22 cellular contexts compared by ENCODE assay signal in the genomic region with DNA sequence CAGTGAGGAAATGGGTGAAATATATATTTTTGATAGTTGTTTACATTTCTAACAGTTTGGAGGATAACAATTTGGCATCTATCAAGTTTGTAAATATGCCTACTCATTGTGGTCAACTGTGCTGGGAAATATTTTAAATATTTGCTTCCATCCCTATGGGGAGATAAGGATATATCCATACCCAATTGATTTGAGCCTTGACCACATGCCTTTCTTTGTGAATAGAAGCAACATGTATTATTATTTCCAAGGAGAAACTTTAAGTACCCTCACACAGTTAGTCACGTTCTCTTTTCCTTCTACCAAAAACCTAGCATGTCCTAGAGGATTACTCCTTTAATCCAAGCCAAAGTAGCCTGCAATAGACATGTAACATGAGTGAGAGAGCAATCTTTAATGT.
DNase-seq lines count a peak whose midpoint lies in the region; ATAC-seq, FAIRE-seq and TF ChIP-seq lines count a peak whose summit lies in the region.
"Had no signal": no experiment of that assay in that cellular context is flagged by ENCODE, and none has a peak within 500 bp of the region (broad histone marks: within the 10 kb centered on the region; RNA-seq: fewer than 3 reads in every experiment).

No MANE protein-coding gene starts in this region.

- H3K27ac Mint-ChIP-seq in activated CD4-positive, alpha-beta T cell treated with anti-CD3 and anti-CD28 coated beads for 36 hours: no peak overlapping the region
- H3K27ac Mint-ChIP-seq: endodermal cell had no signal

- no CpG with 5 or more reads among the region's 1 CpG for WGBS in K562 (ENCODE audit: insufficient coverage, low coverage, missing lambda C conversion rate)

- peak; percentile 54 for DNase-seq in NCI-H226
- DNase-seq in K562 (ENCODE audit: extremely low read depth in 1 of 4, low spot score in 3 of 4): no peak
- peak; percentile 89 for DNase-seq in foreskin melanocyte
- DNase-seq in NCI-H510A treated with DMSO at 0.1 percent for 48 hours (lab: John Stamatoyannopoulos, UW): no peak
- no peak for DNase-seq in activated CD4-positive, alpha-beta T cell treated with anti-CD3 and anti-CD28 coated beads for 36 hours
- DNase-seq: ACHN; activated CD4-positive, alpha-beta T cell treated with anti-CD3 and anti-CD28 coated beads, Interleukin-2, amount 50 U/mL, for 48 hours; activated naive CD4-positive, alpha-beta T cell; anterior cingulate cortex; endodermal cell; gastrocnemius medialis; KG1; NCI-H1048; NCI-H2029 treated with DMSO at 0.1 percent for 48 hours; NCI-H510A; Right ventricle myocardium superior; spleen; T-helper 2 cell had no signal

- no peaks in the 10 kb centered on the region for H4K20me1 ChIP-seq in K562 (replicated peaks; ENCODE audit: control insufficient read depth, insufficient read depth, low read length)

- no peaks in the 10 kb centered on the region for H3K79me2 ChIP-seq in ACC112 (ENCODE audit: control insufficient read depth, insufficient read depth, low read length, unreplicated experiment)
- H3K79me2 ChIP-seq in K562 (ENCODE audit: control insufficient read depth, insufficient read depth, low read length): no peaks in the 10 kb centered on the region

- H3K36me3 Mint-ChIP-seq in activated CD4-positive, alpha-beta T cell treated with anti-CD3 and anti-CD28 coated beads for 36 hours (ENCODE audit: low read depth): no peaks in the 10 kb centered on the region

- H2AFZ ChIP-seq in ACC112 (ENCODE audit: low read length, unreplicated experiment) (peak overlapping the region; percentile 95), K562 (ENCODE audit: low read depth, low read length) (peak overlapping the region; percentile 65)

- ATAC-seq in K562 (peak; percentile 41; the same call in 2 of the 3 replicates), HG02678 (IDR thresholded peaks at IDR 0.05; ENCODE audit: unreplicated experiment) (no peak), GM21360 (IDR thresholded peaks at IDR 0.05; ENCODE audit: unreplicated experiment) (no peak)
- no peak for ATAC-seq in activated CD4-positive, alpha-beta T cell treated with anti-CD3 and anti-CD28 coated beads for 36 hours
- ATAC-seq: gastrocnemius medialis had no signal

- no peak for TF ChIP-seq CTCF in K562 (IDR thresholded peaks at IDR 0.05 in 2 of 3, conservative IDR thresholded peaks at IDR 0.05 in 1 of 3; ENCODE audit: insufficient read depth in 2 of 3, low read depth in 1 of 3, low read length in 3 of 3)

- H3K27me3 ChIP-seq in ACC112 (ENCODE audit: insufficient read depth, low read length): no peaks in the 10 kb centered on the region
- no peaks in the 10 kb centered on the region for H3K27me3 ChIP-seq in K562 (ENCODE audit: control insufficient read depth in 2 of 2, insufficient read depth in 2 of 2, low read length in 2 of 2)
- H3K27me3 ChIP-seq: gastrocnemius medialis, spleen had no signal

- no peaks in the 10 kb centered on the region; the same call in 1 of the 2 replicates for H3K9me3 ChIP-seq in K562 (replicated peaks; ENCODE audit: control insufficient read depth, insufficient read depth, low read depth, low read length)
- H3K9me3 ChIP-seq: gastrocnemius medialis, spleen had no signal

- peaks cover 13% of the 10 kb centered on the region for H3K4me1 Mint-ChIP-seq in activated CD4-positive, alpha-beta T cell treated with anti-CD3 and anti-CD28 coated beads for 36 hours
- H3K4me1 Mint-ChIP-seq: endodermal cell had no signal

- no peak for FAIRE-seq in K562 (lab: Jason Lieb, UNC)
- FAIRE-seq: GM12892 had no signal

- H3K9ac ChIP-seq in K562 (ENCODE audit: insufficient read depth in 1 of 2, low read depth in 2 of 2, low read length in 2 of 2): no peak overlapping the region; a peak in 1 of 4 replicates

- no peaks in the 10 kb centered on the region for H3K36me3 ChIP-seq in ACC112 (ENCODE audit: insufficient read depth, low read length)
- H3K36me3 ChIP-seq in K562 (ENCODE audit: control insufficient read depth, insufficient read depth, low read length): no peaks in the 10 kb centered on the region
- H3K36me3 ChIP-seq: gastrocnemius medialis, spleen had no signal

- no peaks in the 10 kb centered on the region for H3K9me1 ChIP-seq in K562 (ENCODE audit: control insufficient read depth, insufficient read depth, low read length)

- intact Hi-C loops in K562 (cut with micrococcal nuclease): no loop called here
- intact Hi-C loops in activated CD4-positive, alpha-beta T cell treated with anti-CD3 and anti-CD28 coated beads for 36 hours (cut with DNase I, micrococcal nuclease): loop anchor here in 1 of 2 experiments (10.0 kb wide), 1 partner anchor 311 kb away; no protein-coding TSS in a partner anchor

- H3K27ac ChIP-seq in ACC112 (ENCODE audit: low read depth, low read length) (peak overlapping the region; percentile 85), K562 (ENCODE audit: extremely low read depth, low read depth, low read length) (peak overlapping the region; percentile 61)
- H3K27ac ChIP-seq: gastrocnemius medialis, spleen had no signal

- H3K9me3 Mint-ChIP-seq in activated CD4-positive, alpha-beta T cell treated with anti-CD3 and anti-CD28 coated beads for 36 hours (ENCODE audit: low read depth): peaks cover 9% of the 10 kb centered on the region
- H3K9me3 Mint-ChIP-seq: endodermal cell had no signal

- CTCF ChIA-PET in K562 (lab: Yijun Ruan, JAX; ENCODE audit: low intra/inter-chr PET ratio): no interaction called here
- CTCF ChIA-PET in activated CD4-positive, alpha-beta T cell treated with anti-CD3 and anti-CD28 coated beads for 36 hours (lab: Charles Lee): no interaction called here

- H3K4me3 ChIP-seq in ACC112 (ENCODE audit: low read depth, low read length): no peak overlapping the region
- H3K4me3 ChIP-seq in K562: no peak overlapping the region
- H3K4me3 ChIP-seq: gastrocnemius medialis, spleen had no signal

- BruUV-seq in K562 (replicated peaks; lab: Mats Ljungman, UMichigan): no TSS peak

- no peak; the same call in 1 of the 2 replicates for TF ChIP-seq EP300 in K562 (IDR thresholded peaks at IDR 0.05; ENCODE audit: low read length)

- H3K4me3 Mint-ChIP-seq in activated CD4-positive, alpha-beta T cell treated with anti-CD3 and anti-CD28 coated beads for 36 hours: no peak overlapping the region
- H3K4me3 Mint-ChIP-seq: endodermal cell had no signal

- POLR2A ChIA-PET in K562 (lab: Yijun Ruan, JAX): no interaction called here
- POLR2A ChIA-PET in activated CD4-positive, alpha-beta T cell treated with anti-CD3 and anti-CD28 coated beads for 36 hours (lab: Charles Lee): no interaction called here

- H3K4me2 ChIP-seq in K562 (ENCODE audit: insufficient read depth, low read length): peak overlapping the region; percentile 25; the same call in 1 of the 2 replicates

- no peak for TF ChIP-seq RAD21 in K562 (CRISPR knock-in tag; conservative IDR thresholded peaks at IDR 0.05 in 1 of 2, IDR thresholded peaks at IDR 0.05 in 1 of 2)

- in situ Hi-C loops in K562 (cut with MboI): no loop called here

- H3K4me1 ChIP-seq in ACC112 (ENCODE audit: control insufficient read depth, insufficient read depth, low read length, unreplicated experiment) (peaks cover 7% of the 10 kb centered on the region), K562 (replicated peaks in 1 of 2; ENCODE audit: control insufficient read depth in 2 of 2, insufficient read depth in 2 of 2, low read length in 2 of 2) (peaks cover 5 to 14% of the 10 kb centered on the region in 2 experiments; a peak in 3 of 5 replicates)
- H3K4me1 ChIP-seq: gastrocnemius medialis, spleen had no signal

- H3K27me3 Mint-ChIP-seq in activated CD4-positive, alpha-beta T cell treated with anti-CD3 and anti-CD28 coated beads for 36 hours: no peaks in the 10 kb centered on the region

- no peak for TF ChIP-seq POLR2A in K562 (conservative IDR thresholded peaks at IDR 0.05)

TF ChIP-seq in K562, 482 proteins besides CTCF, POLR2A, EP300 and RAD21 (continues in another document):
- TF ChIP-seq ESRRA (IDR thresholded peaks at IDR 0.05; ENCODE audit: borderline replicate concordance, low read depth) (peak; percentile 31; the same call in 1 of the 2 replicates), NFYB (IDR thresholded peaks at IDR 0.05; ENCODE audit: extremely low read depth, insufficient read length) (no peak), ARID1B (IDR thresholded peaks at IDR 0.05) (peak; percentile 39; the same call in 1 of the 2 replicates), ZNF586 (CRISPR knock-in tag; conservative IDR thresholded peaks at IDR 0.05) (no peak), THAP12 (CRISPR knock-in tag; IDR thresholded peaks at IDR 0.05) (no peak)

Comparison
In these comparisons a context has a peak if more than half of its experiments do, and no peak if none do; other contexts are left out.
1. DNase-seq: peak in NCI-H226 (single experiment) and foreskin melanocyte (single experiment); none in K562 (0 of 4), NCI-H510A treated with DMSO at 0.1 percent for 48 hours (single experiment) and activated CD4-positive, alpha-beta T cell treated with anti-CD3 and anti-CD28 coated beads for 36 hours (single experiment).